Comparison of ENCODE assay signal across 2 cellular contexts in genomic region chr19:39481229-39481545, GRCh38.
TF ChIP-seq lines count a peak whose summit lies in the region.

No MANE protein-coding gene starts in this region.

TF ChIP-seq in endothelial cell of umbilical vein, 7 proteins besides CTCF, POLR2A, EP300 and RAD21:
- no peak for TF ChIP-seq MAX (IDR thresholded peaks at IDR 0.05; ENCODE audit: insufficient read depth, insufficient read length)
- no peak for TF ChIP-seq MYC (IDR thresholded peaks at IDR 0.05; ENCODE audit: low read depth, low read length)
- no peak for TF ChIP-seq FOS (IDR thresholded peaks at IDR 0.05; ENCODE audit: borderline replicate concordance, insufficient read depth, low read length)
- TF ChIP-seq EZH2 (IDR thresholded peaks at IDR 0.05; ENCODE audit: borderline replicate concordance, low read depth, low read length, severe bottlenecking) = no peak
- TF ChIP-seq POLR2AphosphoS5 (IDR thresholded peaks at IDR 0.05; ENCODE audit: insufficient read depth, low read depth, low read length) = no peak
- no peak for TF ChIP-seq GATA2 (IDR thresholded peaks at IDR 0.05; ENCODE audit: insufficient read depth, insufficient read length, low read depth, low read length)
- no peak for TF ChIP-seq JUN (IDR thresholded peaks at IDR 0.05; ENCODE audit: borderline replicate concordance, insufficient read depth, insufficient read length, low read depth)

TF ChIP-seq in HEK293T, 16 proteins besides CTCF, POLR2A, EP300 and RAD21:
- TF ChIP-seq NFRKB (IDR thresholded peaks at IDR 0.05) = no peak
- TF ChIP-seq SUZ12 (IDR thresholded peaks at IDR 0.05) = no peak
- TF ChIP-seq LEF1 (IDR thresholded peaks at IDR 0.05; ENCODE audit: borderline replicate concordance) = no peak
- no peak for TF ChIP-seq SP1 (IDR thresholded peaks at IDR 0.05)
- TF ChIP-seq BHLHE40 (IDR thresholded peaks at IDR 0.05; ENCODE audit: borderline replicate concordance) = no peak
- TF ChIP-seq FOXK2 (IDR thresholded peaks at IDR 0.05) = no peak
- TF ChIP-seq FOXA1 (IDR thresholded peaks at IDR 0.05) = no peak
- TF ChIP-seq FOXM1 (IDR thresholded peaks at IDR 0.05; ENCODE audit: borderline replicate concordance) = no peak
- no peak for TF ChIP-seq TARDBP (IDR thresholded peaks at IDR 0.05)
- TF ChIP-seq PKNOX1 (IDR thresholded peaks at IDR 0.05) = no peak
- no peak for TF ChIP-seq ELF4 (IDR thresholded peaks at IDR 0.05)
- no peak for TF ChIP-seq ARNT (IDR thresholded peaks at IDR 0.05)
- TF ChIP-seq HDGF (IDR thresholded peaks at IDR 0.05; ENCODE audit: borderline replicate concordance) = no peak
- TF ChIP-seq CTBP1 (IDR thresholded peaks at IDR 0.05; ENCODE audit: borderline replicate concordance) = no peak
- no peak for TF ChIP-seq L3MBTL2 (conservative IDR thresholded peaks at IDR 0.05)
- no peak for TF ChIP-seq ZNF384 (IDR thresholded peaks at IDR 0.05)
